Comparison of ENCODE assay signal across 10 cellular contexts in the genomic region with DNA sequence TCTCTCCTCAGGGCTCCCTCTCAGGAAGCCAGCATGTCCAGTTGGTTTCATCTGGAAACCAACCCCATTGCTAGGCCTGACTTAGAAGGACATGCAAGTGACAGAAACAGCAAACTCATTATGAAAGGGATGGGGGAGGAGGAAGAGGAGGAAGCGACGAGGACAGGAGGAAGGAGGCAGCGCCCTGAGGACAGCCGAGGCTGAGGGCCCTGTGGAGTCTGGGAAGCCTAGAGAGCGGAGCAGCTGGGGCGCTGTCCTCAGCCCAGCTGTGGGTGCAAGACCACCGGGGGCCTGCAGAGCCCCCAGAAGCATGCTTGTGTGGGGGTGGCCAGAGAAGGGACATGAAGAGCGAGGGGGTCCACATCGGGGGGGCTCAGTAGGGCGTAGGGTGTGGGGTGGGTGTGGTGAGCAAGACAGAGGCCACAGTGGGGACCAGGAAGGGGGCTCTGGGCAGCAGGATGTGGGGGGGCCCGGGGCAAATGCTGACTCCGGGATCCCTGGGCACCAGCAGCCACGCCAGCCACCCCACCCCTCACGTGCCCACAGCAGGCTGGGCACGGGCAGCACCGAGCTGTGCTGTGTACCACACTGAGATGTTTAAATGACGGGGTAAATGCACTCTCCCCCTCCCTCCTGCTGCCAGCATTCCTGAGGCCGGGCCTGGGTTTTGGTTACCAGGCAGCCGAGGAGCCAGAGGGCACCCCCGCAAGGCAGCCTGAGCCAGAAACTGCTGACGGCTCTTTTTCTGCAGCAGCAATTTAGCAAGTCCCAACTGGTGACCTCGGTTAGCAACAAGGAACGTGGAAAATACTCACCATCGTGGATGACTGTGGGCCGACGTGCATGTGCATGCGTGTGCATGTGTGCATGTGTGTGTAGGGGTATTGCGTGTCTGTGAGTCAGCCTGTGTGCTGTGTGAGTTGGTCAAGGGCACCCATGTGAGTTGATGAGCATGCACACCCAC.
DNase-seq lines count a peak whose midpoint lies in the region; TF ChIP-seq lines count a peak whose summit lies in the region.
"Had no signal": no experiment of that assay in that cellular context is flagged by ENCODE, and none has a peak within 500 bp of the region (broad histone marks: within the 10 kb centered on the region; RNA-seq: fewer than 3 reads in every experiment).

No MANE protein-coding gene starts in this region.

- DNase-seq in AG09309 (ENCODE audit: low read depth): peak; percentile 29
- peak; percentile 23 to 24 for DNase-seq in NOMO-1 (lab: John Stamatoyannopoulos, UW; ENCODE audit: unreplicated experiment in 2 of 2)
- DNase-seq in coronary artery (ENCODE audit: low spot score): no peak
- DNase-seq in 8988T: no peak
- DNase-seq in stimulated activated naive CD4-positive, alpha-beta T cell (lab: John Stamatoyannopoulos, UW): no peak
- no peak for DNase-seq in NK-92 treated with Interleukin-12 subunit alpha and Interleukin-12 subunit beta, amount 100 ng/mL, for 24 hours (lab: John Stamatoyannopoulos, UW)
- no peak for DNase-seq in NCI-H2029 (lab: John Stamatoyannopoulos, UW)
- DNase-seq: NCI-H2171 treated with DMSO at 0.1 percent for 48 hours, T-helper 2 cell had no signal

- peaks cover 28% of the 10 kb centered on the region for H3K9me3 ChIP-seq in mesodermal cell (ENCODE audit: control insufficient read depth, low read length)

- TF ChIP-seq CTCF in AG09309 (IDR thresholded peaks at IDR 0.05; ENCODE audit: control insufficient read depth, insufficient read depth, low read depth, low read length, missing control alignments): no peak
- no peak for TF ChIP-seq CTCF in coronary artery (IDR thresholded peaks at IDR 0.05)

- peaks cover 7% of the 10 kb centered on the region for H3K4me1 ChIP-seq in mesodermal cell (ENCODE audit: control insufficient read depth, insufficient read depth, low read length, poor library complexity, severe bottlenecking)

- 78 to 79% methylated on average over 17 to 25 of the region's 28 CpGs for WGBS in mesodermal cell (ENCODE audit: insufficient coverage in 2 of 2), 2 experiments

- H3K36me3 ChIP-seq in mesodermal cell (ENCODE audit: control insufficient read depth, insufficient read depth, low read length): no peaks in the 10 kb centered on the region

- no peak overlapping the region for H3K4me3 ChIP-seq in AG09309 (ENCODE audit: control insufficient read depth, low read depth, low read length)
- peak overlapping the region; percentile 9 for H3K4me3 ChIP-seq in coronary artery
- H3K4me3 ChIP-seq in mesodermal cell (ENCODE audit: extremely low read depth, insufficient read depth, low read length, poor library complexity, severe bottlenecking): no peak overlapping the region

- no peak overlapping the region for H3K27ac ChIP-seq in coronary artery
- peak overlapping the region; percentile 10 for H3K27ac ChIP-seq in mesodermal cell (ENCODE audit: low read depth, low read length, severe bottlenecking)

Comparison
In these comparisons a context has a peak if more than half of its experiments do, and no peak if none do; other contexts are left out.
1. DNase-seq: peak in AG09309 (single experiment) and NOMO-1 (2 of 2); none in coronary artery (single experiment), 8988T (single experiment), stimulated activated naive CD4-positive, alpha-beta T cell (0 of 6), NK-92 treated with Interleukin-12 subunit alpha and Interleukin-12 subunit beta, amount 100 ng/mL, for 24 hours (single experiment) and NCI-H2029 (single experiment).